Comparison of ENCODE assay signal across 8 cellular contexts in the genomic region with DNA sequence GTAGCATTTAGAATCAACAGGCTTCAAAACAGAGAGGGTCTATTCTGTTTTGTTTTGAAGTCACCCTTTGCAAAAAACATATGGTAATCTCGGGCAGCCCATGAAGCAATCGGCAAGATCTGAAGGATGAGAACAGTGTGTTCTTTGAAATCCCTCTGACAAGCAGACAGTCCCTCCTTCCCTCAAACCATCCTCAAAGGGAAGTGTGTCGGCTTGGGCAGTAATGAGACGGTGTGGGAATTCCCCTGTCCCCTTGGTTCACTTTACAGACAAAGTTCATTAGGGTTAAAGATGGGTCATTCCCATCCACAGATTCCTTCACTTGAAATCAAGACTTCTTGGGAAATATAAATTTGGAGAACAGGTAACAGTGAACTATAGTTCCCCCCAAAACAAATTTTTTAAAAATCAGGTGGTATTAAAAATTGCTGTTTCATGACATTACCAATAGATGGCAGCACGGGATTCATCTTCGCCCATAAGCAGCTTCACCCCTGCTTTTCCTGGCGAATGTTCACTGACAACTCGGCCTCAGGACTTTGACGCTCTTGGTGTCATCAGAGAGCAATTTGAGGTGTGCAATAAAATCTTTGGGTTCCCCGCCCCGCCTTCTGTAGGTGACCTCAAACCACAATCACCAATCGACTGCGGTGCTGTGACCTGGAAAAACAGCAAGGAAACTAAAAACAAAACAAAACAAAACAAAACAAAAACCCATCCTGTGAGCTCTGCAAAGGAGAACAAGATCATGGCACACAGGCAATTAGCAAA.
DNase-seq lines count a peak whose midpoint lies in the region; ATAC-seq and TF ChIP-seq lines count a peak whose summit lies in the region.

No MANE protein-coding gene starts in this region.

- peak overlapping the region; percentile 55 for H3K4me3 Mint-ChIP-seq in osteocyte (ENCODE audit: unreplicated experiment)

- no peaks in the 10 kb centered on the region for H3K36me3 ChIP-seq in thymus (ENCODE audit: control insufficient read depth, insufficient read depth)

- H3K27me3 ChIP-seq in thymus (ENCODE audit: control insufficient read depth, insufficient read depth) = no peaks in the 10 kb centered on the region

- ATAC-seq in GM21529 (IDR thresholded peaks at IDR 0.05; ENCODE audit: unreplicated experiment) = peak; percentile 72

- peak overlapping the region; percentile 63 for H3K27ac Mint-ChIP-seq in osteocyte (ENCODE audit: unreplicated experiment)

- no peaks in the 10 kb centered on the region for H3K27me3 Mint-ChIP-seq in osteocyte (ENCODE audit: unreplicated experiment)

- H3K9me3 ChIP-seq in thymus (ENCODE audit: control insufficient read depth) = no peaks in the 10 kb centered on the region

- 12% methylated on average over 13 of the region's 13 CpGs for WGBS in thymus

- H3K36me3 Mint-ChIP-seq in osteocyte (ENCODE audit: unreplicated experiment) = no peaks in the 10 kb centered on the region

- no peaks in the 10 kb centered on the region for H3K9me3 Mint-ChIP-seq in osteocyte (ENCODE audit: unreplicated experiment)

- H3K4me1 Mint-ChIP-seq in osteocyte (ENCODE audit: unreplicated experiment) = peaks cover 9% of the 10 kb centered on the region

- peak overlapping the region; percentile 80 for H3K27ac ChIP-seq in thymus (ENCODE audit: low read depth)

- peak; percentile 85 for TF ChIP-seq CTCF in osteocyte (IDR thresholded peaks at IDR 0.05)

- peak; percentile 38 for DNase-seq in DMS 273 treated with DMSO at 0.1 percent for 48 hours (lab: John Stamatoyannopoulos, UW)
- peak; percentile 48 for DNase-seq in KG1 (lab: John Stamatoyannopoulos, UW)
- DNase-seq in RKO (ENCODE audit: low spot score) = peak; percentile 84
- DNase-seq in activated T-helper 1 cell treated with anti-CD3 and anti-CD28 coated beads, Interleukin-2, amount 50 U/mL, for 16 hours (ENCODE audit: low read depth in 1 of 2, low spot score in 1 of 2) = peak; percentile 43 to 64
- peak; percentile 81 for DNase-seq in fibroblast of the conjunctiva (ENCODE audit: low read depth)
- no peak for DNase-seq in osteocyte (ENCODE audit: extremely low spot score, unreplicated experiment)

- H3K4me1 ChIP-seq in thymus (ENCODE audit: control insufficient read depth, insufficient read depth, low read length) = peaks cover 29% of the 10 kb centered on the region

- H3K4me3 ChIP-seq in thymus (ENCODE audit: low read length) = peak overlapping the region; percentile 7
